10 cellular contexts compared by ENCODE assay signal in the genomic region with DNA sequence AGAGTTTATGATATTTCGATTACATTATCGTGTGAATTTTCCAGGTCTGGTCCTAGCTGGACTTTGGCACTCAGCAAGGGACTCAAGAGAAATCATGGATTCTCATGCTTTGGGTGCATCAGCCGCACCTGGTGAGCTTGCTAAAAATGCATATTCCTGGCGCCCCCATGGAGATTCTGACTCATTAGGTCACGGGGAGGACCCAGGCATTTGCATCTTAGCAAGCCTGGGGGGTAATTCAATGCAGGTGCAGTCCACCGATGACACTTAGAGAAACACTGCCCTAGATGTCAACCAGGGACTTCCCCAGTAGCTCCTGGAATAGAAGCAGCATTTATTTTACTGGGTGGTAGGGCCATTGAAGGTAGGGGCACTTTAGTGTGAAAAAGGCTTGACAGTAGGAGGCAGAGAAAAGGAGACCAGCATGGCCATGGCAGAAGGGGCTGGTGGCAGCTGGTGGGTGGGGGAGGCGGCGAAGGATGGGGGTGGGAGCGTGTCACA. TPM values are rescaled to one million over a fixed set of nuclear protein-coding genes. Genes with fewer than 3 reads are reported as not detected.
DNase-seq lines count a peak whose midpoint lies in the region; ATAC-seq and TF ChIP-seq lines count a peak whose summit lies in the region.
"Had no signal": no experiment of that assay in that cellular context is flagged by ENCODE, and none has a peak within 500 bp of the region (broad histone marks: within the 10 kb centered on the region; RNA-seq: fewer than 3 reads in every experiment).

No MANE protein-coding gene starts in this region.

- H3K4me2 ChIP-seq in DOHH2 (ENCODE audit: low read length): peak overlapping the region; percentile 95
- H3K4me2 ChIP-seq in mesendoderm (ENCODE audit: low read length): no peak overlapping the region

- H3K4me1 ChIP-seq in DOHH2 (ENCODE audit: control insufficient read depth, low read length) (peaks cover 82% of the 10 kb centered on the region), mesendoderm (ENCODE audit: control insufficient read depth, low read depth, low read length) (peaks cover 2% of the 10 kb centered on the region), ovary (ENCODE audit: insufficient read depth) (peaks cover 29% of the 10 kb centered on the region)

- H3K4ac ChIP-seq in mesendoderm (ENCODE audit: low read depth, low read length): no peak overlapping the region

- ATAC-seq in GM19035 (IDR thresholded peaks at IDR 0.05; ENCODE audit: unreplicated experiment) (peak; percentile 72), HG02885 (IDR thresholded peaks at IDR 0.05; ENCODE audit: poor library complexity, unreplicated experiment) (peak; percentile 81)
- ATAC-seq: esophagus mucosa had no signal

- H3K79me2 ChIP-seq in DOHH2 (ENCODE audit: control insufficient read depth, low read length): 0 out of 2 replicates have a peak, but pooled peaks cover 6% of the 10 kb centered on the region
- no peaks in the 10 kb centered on the region for H3K79me2 ChIP-seq in mesendoderm (ENCODE audit: control insufficient read depth, insufficient read depth, low read length)

- H2BK120ac ChIP-seq in mesendoderm (ENCODE audit: low read depth, low read length): no peak overlapping the region

- H3K9ac ChIP-seq in mesendoderm (ENCODE audit: low read length): no peak overlapping the region

- H2AK5ac ChIP-seq in mesendoderm (ENCODE audit: low read length): no peak overlapping the region

- H3K9me2 ChIP-seq in DOHH2 (replicated peaks; ENCODE audit: control insufficient read depth, low read length): no peaks in the 10 kb centered on the region

- H3K27me3 ChIP-seq in DOHH2 (ENCODE audit: control insufficient read depth, low read length) (no peaks in the 10 kb centered on the region), mesendoderm (ENCODE audit: insufficient read depth, low read length, poor library complexity) (no peaks in the 10 kb centered on the region), ovary (no peaks in the 10 kb centered on the region)

- H3K56ac ChIP-seq in mesendoderm (ENCODE audit: low read length): no peak overlapping the region

- H3K36me3 ChIP-seq in DOHH2 (ENCODE audit: control insufficient read depth, low read length) (0 out of 2 replicates have a peak, but pooled peaks cover 3% of the 10 kb centered on the region), mesendoderm (ENCODE audit: control insufficient read depth, insufficient read depth, low read length) (no peaks in the 10 kb centered on the region), ovary (no peaks in the 10 kb centered on the region)

- peaks cover 6% of the 10 kb centered on the region for H3K36me3 Mint-ChIP-seq in activated T-helper 1 cell treated with anti-CD3 and anti-CD28 coated beads, Interleukin-12 subunit alpha, Interleukin-12 subunit beta, Interleukin-2, Interleukin-4 antibody, amounts not matched to agents 30 ng/mL and 10 ng/mL and 1 ng/mL, durations not matched to agents 14 hours and 24 hours and 36 hours (ENCODE audit: low read depth)

- no peak overlapping the region for H2BK15ac ChIP-seq in mesendoderm (replicated peaks; ENCODE audit: low read depth)

- H4K8ac ChIP-seq in mesendoderm (ENCODE audit: low read depth, low read length): no peak overlapping the region

- H3K27ac ChIP-seq in DOHH2 (ENCODE audit: low read depth, low read length) (peak overlapping the region; percentile 95), mesendoderm (ENCODE audit: low read depth, low read length) (no peak overlapping the region), ovary (no peak overlapping the region)

- peak overlapping the region; percentile 71 for H3K4me3 ChIP-seq in DOHH2 (ENCODE audit: low read length)
- H3K4me3 ChIP-seq in mesendoderm (ENCODE audit: low read length): no peak overlapping the region
- H3K4me3 ChIP-seq in ovary: no peak overlapping the region

- H3K4me3 Mint-ChIP-seq in activated T-helper 1 cell treated with anti-CD3 and anti-CD28 coated beads, Interleukin-12 subunit alpha, Interleukin-12 subunit beta, Interleukin-2, Interleukin-4 antibody, amounts not matched to agents 30 ng/mL and 10 ng/mL and 1 ng/mL, durations not matched to agents 14 hours and 24 hours and 36 hours: peak overlapping the region; percentile 42

- no peak overlapping the region for H3K23ac ChIP-seq in mesendoderm (ENCODE audit: low read length)

- H4K5ac ChIP-seq in mesendoderm (ENCODE audit: low read length): no peak overlapping the region

- H3K9me3 Mint-ChIP-seq in activated T-helper 1 cell treated with anti-CD3 and anti-CD28 coated beads, Interleukin-12 subunit alpha, Interleukin-12 subunit beta, Interleukin-2, Interleukin-4 antibody, amounts not matched to agents 30 ng/mL and 10 ng/mL and 1 ng/mL, durations not matched to agents 14 hours and 24 hours and 36 hours: no peaks in the 10 kb centered on the region

- H3K79me1 ChIP-seq in mesendoderm (ENCODE audit: low read length): no peaks in the 10 kb centered on the region

- WGBS in mesendoderm (ENCODE audit: extremely low coverage, insufficient coverage, low lambda C conversion rate): no CpG with 5 or more reads among the region's 9 CpGs
- WGBS in ovary, 3 donors: 92 to 95% (median 94%) methylated on average over 9 of the region's 9 CpGs

- TF ChIP-seq EP300 in ovary (IDR thresholded peaks at IDR 0.05): no peak

- no peaks in the 10 kb centered on the region for H3K27me3 Mint-ChIP-seq in activated T-helper 1 cell treated with anti-CD3 and anti-CD28 coated beads, Interleukin-12 subunit alpha, Interleukin-12 subunit beta, Interleukin-2, Interleukin-4 antibody, amounts not matched to agents 30 ng/mL and 10 ng/mL and 1 ng/mL, durations not matched to agents 14 hours and 24 hours and 36 hours (ENCODE audit: insufficient read depth)

- no peak for DNase-seq in activated T-helper 1 cell treated with anti-CD3 and anti-CD28 coated beads, Interleukin-12 subunit alpha, Interleukin-12 subunit beta, Interleukin-2, Interleukin-4 antibody, amounts not matched to agents 30 ng/mL and 10 ng/mL and 1 ng/mL, durations not matched to agents 14 hours and 24 hours and 36 hours (ENCODE audit: low spot score)
- DNase-seq in cerebellum (ENCODE audit: low spot score) (no peak), mesendoderm (no peak), ovary (no peak), NCI-H774 (lab: John Stamatoyannopoulos, UW) (no peak)
- DNase-seq: NCI-H1694 had no signal

- no peak overlapping the region for H3K18ac ChIP-seq in mesendoderm (ENCODE audit: low read length)

- H3K9me3 ChIP-seq in DOHH2 (ENCODE audit: control insufficient read depth, insufficient read depth, low read length) (no peaks in the 10 kb centered on the region), ovary (no peaks in the 10 kb centered on the region)

- TF ChIP-seq CTCF in DOHH2 (IDR thresholded peaks at IDR 0.05; ENCODE audit: low read depth, low read length, poor library complexity, severe bottlenecking) (no peak), ovary (IDR thresholded peaks at IDR 0.05) (no peak)

- H4K20me1 ChIP-seq in DOHH2 (ENCODE audit: control insufficient read depth, insufficient read depth, low read depth, low read length): no peaks in the 10 kb centered on the region

- peaks cover 14% of the 10 kb centered on the region for H3F3A ChIP-seq in DOHH2 (ENCODE audit: control insufficient read depth, insufficient read depth)

- no peak overlapping the region for H2BK5ac ChIP-seq in mesendoderm (ENCODE audit: low read length)

- intact Hi-C loops in activated T-helper 1 cell treated with anti-CD3 and anti-CD28 coated beads, Interleukin-12 subunit alpha, Interleukin-12 subunit beta, Interleukin-2, Interleukin-4 antibody, amounts not matched to agents 30 ng/mL and 10 ng/mL and 1 ng/mL, durations not matched to agents 14 hours and 24 hours and 36 hours (cut with micrococcal nuclease): no loop called here
- intact Hi-C loops in ovary (cut with DNase I): no loop called here

- H3K4me1 Mint-ChIP-seq in activated T-helper 1 cell treated with anti-CD3 and anti-CD28 coated beads, Interleukin-12 subunit alpha, Interleukin-12 subunit beta, Interleukin-2, Interleukin-4 antibody, amounts not matched to agents 30 ng/mL and 10 ng/mL and 1 ng/mL, durations not matched to agents 14 hours and 24 hours and 36 hours (ENCODE audit: low read depth): peaks cover 71% of the 10 kb centered on the region

- H3K27ac Mint-ChIP-seq in activated T-helper 1 cell treated with anti-CD3 and anti-CD28 coated beads, Interleukin-12 subunit alpha, Interleukin-12 subunit beta, Interleukin-2, Interleukin-4 antibody, amounts not matched to agents 30 ng/mL and 10 ng/mL and 1 ng/mL, durations not matched to agents 14 hours and 24 hours and 36 hours: peak overlapping the region; percentile 86

- TF ChIP-seq POLR2A in ovary (IDR thresholded peaks at IDR 0.05): no peak

RNA-seq across cellular contexts. Expression of a gene that starts 29.9 kb away (rescaled TPM):
- 46.1 and 51.8 TPM in 2 replicates for total RNA-seq in activated T-helper 1 cell treated with anti-CD3 and anti-CD28 coated beads, Interleukin-12 subunit alpha, Interleukin-12 subunit beta, Interleukin-2, Interleukin-4 antibody, amounts not matched to agents 30 ng/mL and 10 ng/mL and 1 ng/mL, durations not matched to agents 14 hours and 24 hours and 36 hours
- total RNA-seq in cerebellum (89.3 TPM), ovary (100 to 1,000 TPM; 103 to 399 (median 185) TPM)
- 9.4 TPM for polyA plus RNA-seq in mesendoderm (2013, experiment 1 of 2)
- polyA plus RNA-seq in mesendoderm (2013, experiment 2 of 2): 9.1 TPM
- polyA plus RNA-seq in ovary: 100 to 1,000 TPM; 136 to 209 TPM
